In the genomic region with DNA sequence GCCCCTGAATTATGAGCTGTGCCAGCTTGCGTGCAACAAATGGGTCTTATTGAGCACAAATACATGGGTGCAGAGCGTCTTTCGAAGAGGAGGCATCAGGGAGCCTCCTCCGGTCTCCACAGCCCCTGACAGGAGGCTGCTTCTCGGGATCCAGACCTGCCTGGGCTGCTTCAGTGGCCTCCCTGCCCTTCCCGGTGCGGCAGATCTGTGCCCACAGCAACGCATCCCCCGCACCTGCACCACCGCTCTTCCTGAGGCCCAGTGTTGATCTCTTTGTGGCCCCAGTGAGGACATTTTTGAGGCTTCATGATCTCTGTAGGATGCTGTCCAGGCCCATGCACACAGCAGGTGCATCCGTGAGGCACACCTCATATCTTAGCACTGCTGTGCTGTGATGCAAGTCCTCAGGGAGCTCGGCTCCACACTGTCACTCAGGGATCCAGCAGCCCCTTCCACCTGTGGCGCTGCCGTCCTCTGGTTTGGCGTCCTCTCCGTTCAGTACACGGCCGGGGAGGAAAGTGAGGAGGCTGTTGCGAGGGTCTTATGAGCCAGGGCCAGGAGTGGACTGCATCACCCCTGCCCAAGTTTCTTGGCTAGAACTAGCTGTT, we compare ENCODE assay signal across 1 cellular context.
TF ChIP-seq lines count a peak whose summit lies in the region.

No MANE protein-coding gene starts in this region.

TF ChIP-seq in WTC11, 78 proteins besides CTCF, POLR2A, EP300 and RAD21 (continued from another document):
- TF ChIP-seq, protein P1, sequence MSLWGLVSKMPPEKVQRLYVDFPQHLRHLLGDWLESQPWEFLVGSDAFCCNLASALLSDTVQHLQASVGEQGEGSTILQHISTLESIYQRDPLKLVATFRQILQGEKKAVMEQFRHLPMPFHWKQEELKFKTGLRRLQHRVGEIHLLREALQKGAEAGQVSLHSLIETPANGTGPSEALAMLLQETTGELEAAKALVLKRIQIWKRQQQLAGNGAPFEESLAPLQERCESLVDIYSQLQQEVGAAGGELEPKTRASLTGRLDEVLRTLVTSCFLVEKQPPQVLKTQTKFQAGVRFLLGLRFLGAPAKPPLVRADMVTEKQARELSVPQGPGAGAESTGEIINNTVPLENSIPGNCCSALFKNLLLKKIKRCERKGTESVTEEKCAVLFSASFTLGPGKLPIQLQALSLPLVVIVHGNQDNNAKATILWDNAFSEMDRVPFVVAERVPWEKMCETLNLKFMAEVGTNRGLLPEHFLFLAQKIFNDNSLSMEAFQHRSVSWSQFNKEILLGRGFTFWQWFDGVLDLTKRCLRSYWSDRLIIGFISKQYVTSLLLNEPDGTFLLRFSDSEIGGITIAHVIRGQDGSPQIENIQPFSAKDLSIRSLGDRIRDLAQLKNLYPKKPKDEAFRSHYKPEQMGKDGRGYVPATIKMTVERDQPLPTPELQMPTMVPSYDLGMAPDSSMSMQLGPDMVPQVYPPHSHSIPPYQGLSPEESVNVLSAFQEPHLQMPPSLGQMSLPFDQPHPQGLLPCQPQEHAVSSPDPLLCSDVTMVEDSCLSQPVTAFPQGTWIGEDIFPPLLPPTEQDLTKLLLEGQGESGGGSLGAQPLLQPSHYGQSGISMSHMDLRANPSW (CRISPR knock-in tag; conservative IDR thresholded peaks at IDR 0.05; ENCODE audit: low read depth): no peak
- TF ChIP-seq, protein P2, sequence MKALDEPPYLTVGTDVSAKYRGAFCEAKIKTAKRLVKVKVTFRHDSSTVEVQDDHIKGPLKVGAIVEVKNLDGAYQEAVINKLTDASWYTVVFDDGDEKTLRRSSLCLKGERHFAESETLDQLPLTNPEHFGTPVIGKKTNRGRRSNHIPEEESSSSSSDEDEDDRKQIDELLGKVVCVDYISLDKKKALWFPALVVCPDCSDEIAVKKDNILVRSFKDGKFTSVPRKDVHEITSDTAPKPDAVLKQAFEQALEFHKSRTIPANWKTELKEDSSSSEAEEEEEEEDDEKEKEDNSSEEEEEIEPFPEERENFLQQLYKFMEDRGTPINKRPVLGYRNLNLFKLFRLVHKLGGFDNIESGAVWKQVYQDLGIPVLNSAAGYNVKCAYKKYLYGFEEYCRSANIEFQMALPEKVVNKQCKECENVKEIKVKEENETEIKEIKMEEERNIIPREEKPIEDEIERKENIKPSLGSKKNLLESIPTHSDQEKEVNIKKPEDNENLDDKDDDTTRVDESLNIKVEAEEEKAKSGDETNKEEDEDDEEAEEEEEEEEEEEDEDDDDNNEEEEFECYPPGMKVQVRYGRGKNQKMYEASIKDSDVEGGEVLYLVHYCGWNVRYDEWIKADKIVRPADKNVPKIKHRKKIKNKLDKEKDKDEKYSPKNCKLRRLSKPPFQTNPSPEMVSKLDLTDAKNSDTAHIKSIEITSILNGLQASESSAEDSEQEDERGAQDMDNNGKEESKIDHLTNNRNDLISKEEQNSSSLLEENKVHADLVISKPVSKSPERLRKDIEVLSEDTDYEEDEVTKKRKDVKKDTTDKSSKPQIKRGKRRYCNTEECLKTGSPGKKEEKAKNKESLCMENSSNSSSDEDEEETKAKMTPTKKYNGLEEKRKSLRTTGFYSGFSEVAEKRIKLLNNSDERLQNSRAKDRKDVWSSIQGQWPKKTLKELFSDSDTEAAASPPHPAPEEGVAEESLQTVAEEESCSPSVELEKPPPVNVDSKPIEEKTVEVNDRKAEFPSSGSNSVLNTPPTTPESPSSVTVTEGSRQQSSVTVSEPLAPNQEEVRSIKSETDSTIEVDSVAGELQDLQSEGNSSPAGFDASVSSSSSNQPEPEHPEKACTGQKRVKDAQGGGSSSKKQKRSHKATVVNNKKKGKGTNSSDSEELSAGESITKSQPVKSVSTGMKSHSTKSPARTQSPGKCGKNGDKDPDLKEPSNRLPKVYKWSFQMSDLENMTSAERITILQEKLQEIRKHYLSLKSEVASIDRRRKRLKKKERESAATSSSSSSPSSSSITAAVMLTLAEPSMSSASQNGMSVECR (CRISPR knock-in tag; IDR thresholded peaks at IDR 0.05; ENCODE audit: borderline replicate concordance): no peak
- TF ChIP-seq, protein P3, sequence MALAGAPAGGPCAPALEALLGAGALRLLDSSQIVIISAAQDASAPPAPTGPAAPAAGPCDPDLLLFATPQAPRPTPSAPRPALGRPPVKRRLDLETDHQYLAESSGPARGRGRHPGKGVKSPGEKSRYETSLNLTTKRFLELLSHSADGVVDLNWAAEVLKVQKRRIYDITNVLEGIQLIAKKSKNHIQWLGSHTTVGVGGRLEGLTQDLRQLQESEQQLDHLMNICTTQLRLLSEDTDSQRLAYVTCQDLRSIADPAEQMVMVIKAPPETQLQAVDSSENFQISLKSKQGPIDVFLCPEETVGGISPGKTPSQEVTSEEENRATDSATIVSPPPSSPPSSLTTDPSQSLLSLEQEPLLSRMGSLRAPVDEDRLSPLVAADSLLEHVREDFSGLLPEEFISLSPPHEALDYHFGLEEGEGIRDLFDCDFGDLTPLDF (CRISPR knock-in tag; IDR thresholded peaks at IDR 0.05): no peak
- TF ChIP-seq, protein P4, sequence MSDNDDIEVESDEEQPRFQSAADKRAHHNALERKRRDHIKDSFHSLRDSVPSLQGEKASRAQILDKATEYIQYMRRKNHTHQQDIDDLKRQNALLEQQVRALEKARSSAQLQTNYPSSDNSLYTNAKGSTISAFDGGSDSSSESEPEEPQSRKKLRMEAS (CRISPR knock-in tag; IDR thresholded peaks at IDR 0.05): no peak
- TF ChIP-seq FOXK1 (CRISPR knock-in tag; IDR thresholded peaks at IDR 0.05) (no peak), ZNF232 (CRISPR knock-in tag; IDR thresholded peaks at IDR 0.05) (no peak), NFATC4 (CRISPR knock-in tag; IDR thresholded peaks at IDR 0.05) (no peak)
